30 cellular contexts compared by ENCODE assay signal in the genomic region with DNA sequence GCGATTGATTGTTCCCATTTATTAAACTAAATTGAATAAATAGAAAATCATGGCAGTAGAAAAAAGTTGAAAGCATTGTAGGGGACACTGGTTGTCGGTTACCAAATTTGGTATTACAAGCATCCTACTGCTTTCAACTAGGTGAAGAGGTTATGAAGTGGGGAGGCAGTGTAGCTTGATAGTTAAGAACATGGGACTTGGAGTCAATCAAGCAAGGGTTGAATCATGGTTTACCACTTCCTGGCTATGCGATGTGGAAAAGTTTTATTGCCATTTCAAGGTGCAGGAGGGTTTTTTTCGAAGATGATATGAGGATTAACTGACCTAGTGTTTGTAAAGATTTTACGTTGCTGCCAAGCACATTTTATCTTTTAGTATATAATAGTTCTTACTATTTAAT.
DNase-seq lines count a peak whose midpoint lies in the region; ATAC-seq and TF ChIP-seq lines count a peak whose summit lies in the region.
"Had no signal": no experiment of that assay in that cellular context is flagged by ENCODE, and none has a peak within 500 bp of the region (broad histone marks: within the 10 kb centered on the region; RNA-seq: fewer than 3 reads in every experiment).

No MANE protein-coding gene starts in this region.

- no peak overlapping the region for H3K27ac Mint-ChIP-seq in effector memory CD8-positive, alpha-beta T cell
- H3K27ac Mint-ChIP-seq: CD14-positive monocyte; stimulated activated memory B cell treated with anti-CD40 and anti-IgM and Interleukin-4, amounts not matched to agents 10 μg/mL and 1 μg/mL and 100 μg/mL, for 72 hours had no signal

- H3F3A ChIP-seq in PC-3 (ENCODE audit: low read length, unreplicated experiment) = no peaks in the 10 kb centered on the region

- peak overlapping the region; percentile 51 for H3K4me2 ChIP-seq in BLaER1
- 0 out of 2 replicates have a peak overlapping the region, but pooled peaks have one; percentile 4 for H3K4me2 ChIP-seq in DND-41 (ENCODE audit: insufficient read depth, low read length)
- 0 out of 2 replicates have a peak overlapping the region, but pooled peaks have one; percentile 17 for H3K4me2 ChIP-seq in PC-3 (ENCODE audit: low read length)

- no peaks in the 10 kb centered on the region for H4K20me1 ChIP-seq in BLaER1
- no peaks in the 10 kb centered on the region for H4K20me1 ChIP-seq in DND-41 (ENCODE audit: insufficient read depth, low read length)
- H4K20me1 ChIP-seq in PC-3 (ENCODE audit: low read length) = no peaks in the 10 kb centered on the region

- POLR2A ChIA-PET in PC-3 (lab: Charles Lee; ENCODE audit: unreplicated experiment) = no interaction called here

- H3K4me1 ChIP-seq in BLaER1 (peaks cover 13% of the 10 kb centered on the region), DND-41 (ENCODE audit: insufficient read depth, low read length) (peaks cover 19% of the 10 kb centered on the region), PC-3 (ENCODE audit: insufficient read depth, low read length) (peaks cover 18% of the 10 kb centered on the region), sigmoid colon (no peaks in the 10 kb centered on the region)
- H3K4me1 ChIP-seq: right lobe of liver, testis, vagina had no signal

- no TSS peak for BruUV-seq in PC-3 (replicated peaks; lab: Mats Ljungman, UMichigan)

- TF ChIP-seq CTCF in DND-41 (IDR thresholded peaks at IDR 0.05; ENCODE audit: borderline replicate concordance, extremely low read depth, low read length, poor library complexity, severe bottlenecking) (no peak), PC-3 (conservative IDR thresholded peaks at IDR 0.05; ENCODE audit: low read depth, low read length) (no peak), sigmoid colon (IDR thresholded peaks at IDR 0.05) (no peak)

- no peaks in the 10 kb centered on the region for H3K79me2 ChIP-seq in DND-41 (ENCODE audit: insufficient read depth, low read length)
- H3K79me2 ChIP-seq in PC-3 (ENCODE audit: low read length) = no peaks in the 10 kb centered on the region

- H3K4me1 Mint-ChIP-seq in effector memory CD8-positive, alpha-beta T cell (ENCODE audit: low read depth in 2 of 2) = peaks cover 5% of the 10 kb centered on the region in 2 donors
- H3K4me1 Mint-ChIP-seq: CD14-positive monocyte; stimulated activated memory B cell treated with anti-CD40 and anti-IgM and Interleukin-4, amounts not matched to agents 10 μg/mL and 1 μg/mL and 100 μg/mL, for 72 hours had no signal

- TF ChIP-seq EP300 in sigmoid colon (IDR thresholded peaks at IDR 0.05) = no peak

- no peaks in the 10 kb centered on the region for H3K9me3 Mint-ChIP-seq in effector memory CD8-positive, alpha-beta T cell
- H3K9me3 Mint-ChIP-seq: stimulated activated memory B cell treated with anti-CD40 and anti-IgM and Interleukin-4, amounts not matched to agents 10 μg/mL and 1 μg/mL and 100 μg/mL, for 72 hours had no signal

- 41 to 47% methylated on average over 5 of the region's 5 CpGs for WGBS in sigmoid colon, 2 donors

- H3K36me3 Mint-ChIP-seq in effector memory CD8-positive, alpha-beta T cell (ENCODE audit: insufficient read depth) = no peaks in the 10 kb centered on the region
- H3K36me3 Mint-ChIP-seq: CD14-positive monocyte; stimulated activated memory B cell treated with anti-CD40 and anti-IgM and Interleukin-4, amounts not matched to agents 10 μg/mL and 1 μg/mL and 100 μg/mL, for 72 hours had no signal

- H3K9me2 ChIP-seq in PC-3 (replicated peaks; ENCODE audit: low read length) = no peaks in the 10 kb centered on the region

- DNase-seq in DND-41 = peak; percentile 55
- peak; percentile 82 for DNase-seq in PC-3
- no peak for DNase-seq in effector memory CD8-positive, alpha-beta T cell
- no peak for DNase-seq in NCI-H187 (lab: John Stamatoyannopoulos, UW)
- DNase-seq in H7 = no peak
- no peak for DNase-seq in sigmoid colon
- DNase-seq: activated CD4-positive, alpha-beta T cell treated with anti-CD3 and anti-CD28 coated beads, Interleukin-2, amount 50 U/mL, for 1 hour; activated CD8-positive, alpha-beta memory T cell treated with anti-CD3 and anti-CD28 coated beads, Interleukin-2, amount 50 U/mL, for 4 hours; activated gamma-delta T cell; amniotic stem cell; effector CD4-positive, alpha-beta T cell; Karpas-422; left ventricle myocardium superior; NCI-H1092 treated with DMSO at 0.1 percent for 48 hours; NCI-H2029; NCI-H69; right lobe of liver; stimulated activated CD4-positive, alpha-beta T cell treated with anti-CD3 and anti-CD28 coated beads, Interleukin-12 subunit alpha, Interleukin-12 subunit beta, amount 100 ng/mL, for 4 hours; stimulated activated CD4-positive, alpha-beta T cell treated with anti-CD3 and anti-CD28 coated beads, Interleukin-4, amount 100 ng/mL, for 24 hours; testis had no signal

- peak; percentile 92 for ATAC-seq in DND-41 (ENCODE audit: insufficient read depth, low read depth)
- ATAC-seq in PC-3 = peak; percentile 92
- peak; percentile 29 for ATAC-seq in effector memory CD8-positive, alpha-beta T cell (replicated peaks)
- no peak for ATAC-seq in HG03520 (IDR thresholded peaks at IDR 0.05; ENCODE audit: unreplicated experiment)
- ATAC-seq: GM12878; left ventricle myocardium superior; right lobe of liver; stimulated activated memory B cell treated with anti-CD40 and anti-IgM and Interleukin-4, amounts not matched to agents 10 μg/mL and 1 μg/mL and 100 μg/mL, for 72 hours had no signal

- no peak overlapping the region for H3K4me3 ChIP-seq in BLaER1
- H3K4me3 ChIP-seq in DND-41 (ENCODE audit: low read depth in 1 of 2, low read length in 2 of 2) = no peak overlapping the region
- no peak overlapping the region for H3K4me3 ChIP-seq in PC-3 (ENCODE audit: low read length)
- H3K4me3 ChIP-seq in H7 (ENCODE audit: insufficient read depth, low read depth, low read length) = no peak overlapping the region
- H3K4me3 ChIP-seq in sigmoid colon = no peak overlapping the region
- H3K4me3 ChIP-seq: GM12878, right lobe of liver, testis, vagina had no signal

- H3K36me3 ChIP-seq in BLaER1 (no peaks in the 10 kb centered on the region), DND-41 (ENCODE audit: insufficient read depth, low read length) (no peaks in the 10 kb centered on the region), PC-3 (ENCODE audit: low read depth, low read length) (no peaks in the 10 kb centered on the region), H7 (replicated peaks; ENCODE audit: control insufficient read depth, insufficient read depth, low read length) (no peaks in the 10 kb centered on the region), sigmoid colon (no peaks in the 10 kb centered on the region)
- H3K36me3 ChIP-seq: neutrophil, right lobe of liver, vagina had no signal

- H2AFZ ChIP-seq in DND-41 (ENCODE audit: low read depth, low read length) = no peak overlapping the region
- H2AFZ ChIP-seq in PC-3 (ENCODE audit: low read length) = no peak overlapping the region

- H3K27me3 ChIP-seq in BLaER1 = no peaks in the 10 kb centered on the region
- no peaks in the 10 kb centered on the region for H3K27me3 ChIP-seq in DND-41 (ENCODE audit: insufficient read depth, low read length, poor library complexity)
- no peaks in the 10 kb centered on the region for H3K27me3 ChIP-seq in PC-3 (ENCODE audit: low read length)
- H3K27me3 ChIP-seq in H7 (ENCODE audit: control insufficient read depth, insufficient read depth, low read length) = no peaks in the 10 kb centered on the region
- H3K27me3 ChIP-seq in sigmoid colon = no peaks in the 10 kb centered on the region
- H3K27me3 ChIP-seq: neutrophil, right lobe of liver, testis, vagina had no signal

- H3K27ac ChIP-seq in BLaER1 (no peak overlapping the region), DND-41 (ENCODE audit: low read length) (no peak overlapping the region), PC-3 (ENCODE audit: low read length) (no peak overlapping the region), sigmoid colon (no peak overlapping the region)
- H3K27ac ChIP-seq: epithelial cell of prostate, neutrophil, right lobe of liver, RWPE1, testis, vagina, VCaP had no signal

- no peak for TF ChIP-seq POLR2A in sigmoid colon (IDR thresholded peaks at IDR 0.05)

- no peaks in the 10 kb centered on the region for H3K9me3 ChIP-seq in BLaER1
- no peaks in the 10 kb centered on the region for H3K9me3 ChIP-seq in DND-41 (ENCODE audit: insufficient read depth, low read length, severe bottlenecking)
- H3K9me3 ChIP-seq in PC-3 (ENCODE audit: low read length) = no peaks in the 10 kb centered on the region
- no peaks in the 10 kb centered on the region for H3K9me3 ChIP-seq in sigmoid colon
- H3K9me3 ChIP-seq: neutrophil, right lobe of liver, testis, vagina had no signal

- no peak overlapping the region for H3K9ac ChIP-seq in BLaER1
- H3K9ac ChIP-seq in DND-41 (ENCODE audit: low read depth, low read length) = no peak overlapping the region
- H3K9ac ChIP-seq in PC-3 (ENCODE audit: low read length) = no peak overlapping the region

- CTCF ChIA-PET in PC-3 (lab: Charles Lee) = no interaction called here

- H3K4me3 Mint-ChIP-seq in effector memory CD8-positive, alpha-beta T cell = no peak overlapping the region
- H3K4me3 Mint-ChIP-seq: CD14-positive monocyte; stimulated activated memory B cell treated with anti-CD40 and anti-IgM and Interleukin-4, amounts not matched to agents 10 μg/mL and 1 μg/mL and 100 μg/mL, for 72 hours had no signal

- intact Hi-C loops in PC-3 (cut with micrococcal nuclease) (no loop called here), sigmoid colon (cut with DNase I) (no loop called here)

- H3K27me3 Mint-ChIP-seq in effector memory CD8-positive, alpha-beta T cell = no peaks in the 10 kb centered on the region
- H3K27me3 Mint-ChIP-seq: stimulated activated memory B cell treated with anti-CD40 and anti-IgM and Interleukin-4, amounts not matched to agents 10 μg/mL and 1 μg/mL and 100 μg/mL, for 72 hours had no signal

Comparison
In these comparisons a context has a peak if more than half of its experiments do, and no peak if none do; other contexts are left out.
1. DNase-seq: peak in DND-41 (single experiment) and PC-3 (single experiment); none in effector memory CD8-positive, alpha-beta T cell (0 of 3), NCI-H187 (0 of 2), H7 (single experiment) and sigmoid colon (single experiment).
2. Peak in every context shown above with its lines, with median percentiles within 50 percentile points of each other: H3K4me2 ChIP-seq.